In genomic region chr4:101411308-101411904, GRCh38 we compare ENCODE assay signal across 7 cellular contexts.
DNase-seq lines count a peak whose midpoint lies in the region; ATAC-seq, FAIRE-seq and TF ChIP-seq lines count a peak whose summit lies in the region.
"Not testable (repeated sequence)": the region's sequence is repeated elsewhere in the genome, so short reads cannot be mapped to it uniquely, and the experiment has no call there.

No MANE protein-coding gene starts in this region.

- not testable (repeated sequence) for H3K27ac ChIP-seq in A549

- not testable (repeated sequence) for H3K36me3 Mint-ChIP-seq in Caco-2 (ENCODE audit: insufficient read depth, unreplicated experiment); T-helper 17 cell (ENCODE audit: low read depth)

- 97% methylated on average over 23 of the region's 24 CpGs for WGBS in A549 (ENCODE audit: missing lambda C conversion rate)

- H3K27me3 ChIP-seq in Caco-2 (replicated peaks; ENCODE audit: control insufficient read depth, insufficient read depth, low read length): not testable (repeated sequence)

- not testable (repeated sequence) for FAIRE-seq in A549 (lab: Jason Lieb, UNC)

- not testable (repeated sequence) for TF ChIP-seq CTCF in A549 (IDR thresholded peaks at IDR 0.05); Caco-2 (IDR thresholded peaks at IDR 0.05; ENCODE audit: insufficient read depth in 1 of 2, low read depth in 1 of 2, low read length in 1 of 2, severe bottlenecking in 1 of 2, unreplicated experiment in 1 of 2); fibroblast of villous mesenchyme (IDR thresholded peaks at IDR 0.05; ENCODE audit: insufficient read depth, low read depth, low read length)

- peak overlapping the region; percentile 36; the same call in 2 of the 3 replicates for H3K4me2 ChIP-seq in A549

- not testable (repeated sequence) for DNase-seq in A549 (ENCODE audit: low read depth in 1 of 2, low spot score in 1 of 2); T-helper 17 cell; fibroblast of villous mesenchyme (ENCODE audit: low read depth)
- DNase-seq in Caco-2 (peak; percentile 42 to 56), HT-29 (ENCODE audit: low spot score) (peak; percentile 45), NCI-H748 treated with DMSO at 0.1 percent for 48 hours (lab: John Stamatoyannopoulos, UW) (peak; percentile 36), activated gamma-delta T cell (lab: John Stamatoyannopoulos, UW) (peak; percentile 5)

- TF ChIP-seq POLR2A in A549 (IDR thresholded peaks at IDR 0.05; ENCODE audit: low read length): not testable (repeated sequence)

- TF ChIP-seq RAD21 in A549 (conservative IDR thresholded peaks at IDR 0.05 in 1 of 2, IDR thresholded peaks at IDR 0.05 in 1 of 2): not testable (repeated sequence)

- H3K4me1 ChIP-seq in A549: peaks cover 11% of the 10 kb centered on the region
- not testable (repeated sequence) for H3K4me1 ChIP-seq in Caco-2

- not testable (repeated sequence) for TF ChIP-seq EP300 in A549 (IDR thresholded peaks at IDR 0.05)

- BruUV-seq in Caco-2 (replicated peaks; lab: Mats Ljungman, UMichigan): TSS peak; percentile 65

- not testable (repeated sequence) for ATAC-seq in A549, T-helper 17 cell

- H3K9me3 ChIP-seq in A549; Caco-2; T-helper 17 cell (ENCODE audit: control insufficient read depth, low read length, poor library complexity, severe bottlenecking): not testable (repeated sequence)

- H3K27me3 Mint-ChIP-seq in Caco-2 (ENCODE audit: insufficient read depth, unreplicated experiment); T-helper 17 cell: not testable (repeated sequence)

- not testable (repeated sequence) for H3K36me3 ChIP-seq in Caco-2 (ENCODE audit: control insufficient read depth, insufficient read depth, low read length)

- intact Hi-C loops in Caco-2 (cut with micrococcal nuclease; ENCODE audit: unreplicated experiment): not testable (repeated sequence)

- not testable (repeated sequence) for H3K9me3 Mint-ChIP-seq in Caco-2 (ENCODE audit: unreplicated experiment)

- POLR2A ChIA-PET in A549 (lab: Yijun Ruan, JAX); Caco-2 (lab: Charles Lee): not testable (repeated sequence)

- peak overlapping the region; percentile 94 for H3K4me3 Mint-ChIP-seq in Caco-2 (ENCODE audit: unreplicated experiment)
- H3K4me3 Mint-ChIP-seq in T-helper 17 cell: not testable (repeated sequence)

- CTCF ChIA-PET in A549 (lab: Yijun Ruan, JAX); Caco-2 (lab: Charles Lee): not testable (repeated sequence)

- H3K4me1 Mint-ChIP-seq in Caco-2 (ENCODE audit: low read depth, unreplicated experiment): not testable (repeated sequence)
- peaks cover 12% of the 10 kb centered on the region for H3K4me1 Mint-ChIP-seq in T-helper 17 cell

- not testable (repeated sequence) for H3K4me3 ChIP-seq in A549
- H3K4me3 ChIP-seq in Caco-2 (ENCODE audit: low read depth, low read length): peak overlapping the region; percentile 44
- peak overlapping the region; percentile 43 for H3K4me3 ChIP-seq in fibroblast of villous mesenchyme (ENCODE audit: low read depth, low read length)

- peak overlapping the region; percentile 99 for H3K27ac Mint-ChIP-seq in Caco-2 (ENCODE audit: unreplicated experiment)
- H3K27ac Mint-ChIP-seq in T-helper 17 cell: peak overlapping the region; percentile 75
